26 cellular contexts compared by ENCODE assay signal in the genomic region with DNA sequence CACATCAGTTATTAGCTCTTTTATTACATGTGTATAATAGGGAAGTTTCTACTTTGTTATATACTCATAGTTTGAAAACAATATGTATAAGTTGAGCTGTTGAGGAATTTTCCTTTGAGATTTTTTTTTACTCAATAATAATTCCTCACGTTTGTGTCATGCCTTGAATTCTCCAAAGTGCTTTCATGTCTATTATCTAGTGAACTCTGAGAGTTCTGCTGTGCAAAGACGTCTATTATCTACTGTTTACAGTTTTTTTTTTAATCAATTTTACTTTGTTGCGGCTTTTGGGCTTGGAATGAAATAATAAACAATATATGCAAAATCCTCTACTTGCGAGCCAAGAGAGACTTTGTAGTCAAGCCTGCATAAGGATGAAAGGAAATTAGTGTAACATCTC.
"Had no signal": no experiment of that assay in that cellular context is flagged by ENCODE, and none has a peak within 500 bp of the region (broad histone marks: within the 10 kb centered on the region; RNA-seq: fewer than 3 reads in every experiment).

No MANE protein-coding gene starts in this region.

- H3K4me1 ChIP-seq: body of pancreas, parathyroid adenoma, spleen had no signal

- H3K9ac ChIP-seq: parathyroid adenoma had no signal

- H3K27me3 ChIP-seq: body of pancreas, sigmoid colon, uterus had no signal

- H3K4me3 ChIP-seq: body of pancreas, coronary artery, dorsolateral prefrontal cortex, psoas muscle, sigmoid colon, spleen, thoracic aorta, uterus had no signal

- DNase-seq: activated CD4-positive, alpha-beta T cell treated with anti-CD3 and anti-CD28 coated beads for 48 hours; activated CD4-positive, alpha-beta T cell treated with anti-CD3 and anti-CD28 coated beads, Interleukin-2, amount 50 U/mL, for 48 hours; activated CD8-positive, alpha-beta memory T cell treated with anti-CD3 and anti-CD28 coated beads for 24 hours; activated effector memory CD4-positive, alpha-beta T cell treated with Interleukin-2 at 50 U/mL for 16 hours; activated naive CD4-positive, alpha-beta T cell treated with Interleukin-2 at 50 U/mL for 16 hours; anterior cingulate cortex; body of pancreas; dorsolateral prefrontal cortex; islet precursor cell; left cardiac atrium; left ventricle myocardium superior; naive thymus-derived CD4-positive, alpha-beta T cell; nucleus accumbens; psoas muscle; sigmoid colon; spleen; stimulated activated naive CD4-positive, alpha-beta T cell; T-helper 17 cell; T1000; uterus; WERI-Rb-1 had no signal

- H3K79me2 ChIP-seq: parathyroid adenoma had no signal

- H3K9me3 ChIP-seq: body of pancreas, sigmoid colon, spleen, thoracic aorta, uterus had no signal

- H2AFZ ChIP-seq: parathyroid adenoma had no signal

- H3K27ac ChIP-seq: body of pancreas, coronary artery, dorsolateral prefrontal cortex, parathyroid adenoma, psoas muscle, spleen, thoracic aorta, WERI-Rb-1 had no signal

- H3K36me3 ChIP-seq: sigmoid colon, spleen, thoracic aorta, uterus, WERI-Rb-1 had no signal

- ATAC-seq: activated CD4-positive, CD25-positive, alpha-beta regulatory T cell treated with anti-CD3 and anti-CD28 coated beads, Interleukin-2, amount 50 U/mL, for 24 hours; body of pancreas; esophagus mucosa; left cardiac atrium; left ventricle myocardium superior; naive thymus-derived CD4-positive, alpha-beta T cell; psoas muscle; T-helper 17 cell had no signal
